In the genomic region with DNA sequence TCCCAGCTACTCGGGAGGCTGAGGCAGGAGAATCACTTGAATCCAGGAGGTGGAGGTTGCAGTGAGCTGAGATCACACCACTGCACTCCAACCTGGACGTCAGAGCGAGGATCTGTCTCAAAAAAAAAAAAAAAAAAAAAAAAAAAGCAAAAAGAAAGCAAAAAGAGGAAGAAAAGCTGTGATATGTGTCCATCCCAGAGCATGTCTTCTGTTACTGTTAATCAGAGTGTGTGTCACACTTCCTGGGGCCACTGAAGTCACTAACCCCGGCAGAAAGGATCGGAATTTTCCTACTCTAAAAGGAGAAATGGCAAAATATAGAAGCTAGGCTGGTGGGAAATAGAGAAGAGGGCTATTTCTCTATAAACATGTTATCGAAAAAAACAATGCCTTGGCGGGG, we compare ENCODE assay signal across 1 cellular context.
TF ChIP-seq lines count a peak whose summit lies in the region.

No MANE protein-coding gene starts in this region.

TF ChIP-seq in GM12878, 131 proteins besides CTCF, POLR2A, EP300 and RAD21 (continued from another document):
- TF ChIP-seq, protein P1, sequence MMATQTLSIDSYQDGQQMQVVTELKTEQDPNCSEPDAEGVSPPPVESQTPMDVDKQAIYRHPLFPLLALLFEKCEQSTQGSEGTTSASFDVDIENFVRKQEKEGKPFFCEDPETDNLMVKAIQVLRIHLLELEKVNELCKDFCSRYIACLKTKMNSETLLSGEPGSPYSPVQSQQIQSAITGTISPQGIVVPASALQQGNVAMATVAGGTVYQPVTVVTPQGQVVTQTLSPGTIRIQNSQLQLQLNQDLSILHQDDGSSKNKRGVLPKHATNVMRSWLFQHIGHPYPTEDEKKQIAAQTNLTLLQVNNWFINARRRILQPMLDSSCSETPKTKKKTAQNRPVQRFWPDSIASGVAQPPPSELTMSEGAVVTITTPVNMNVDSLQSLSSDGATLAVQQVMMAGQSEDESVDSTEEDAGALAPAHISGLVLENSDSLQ (IDR thresholded peaks at IDR 0.05), result peak; percentile 25; the same call in 1 of the 2 replicates
- peak; percentile 25; the same call in 1 of the 2 replicates for TF ChIP-seq ATF7 (IDR thresholded peaks at IDR 0.05; ENCODE audit: low read depth)
- TF ChIP-seq NFIC (IDR thresholded peaks at IDR 0.05; ENCODE audit: low read depth, low read length), result 0 out of 2 replicates have a peak, but pooled peaks have one; percentile 20
- no peak for TF ChIP-seq MXI1 (IDR thresholded peaks at IDR 0.05; ENCODE audit: low read depth, low read length)
- no peak for TF ChIP-seq REST (IDR thresholded peaks at IDR 0.05; ENCODE audit: low read depth, low read length)
- peak; percentile 70 for TF ChIP-seq ZNF384 (IDR thresholded peaks at IDR 0.05; ENCODE audit: borderline replicate concordance, low read depth, low read length)
- no peak for TF ChIP-seq KLF5 (IDR thresholded peaks at IDR 0.05; ENCODE audit: partially characterized antibody)
- TF ChIP-seq ZNF24 (IDR thresholded peaks at IDR 0.05), result no peak
- TF ChIP-seq ZNF217 (IDR thresholded peaks at IDR 0.05), result no peak
- TF ChIP-seq, protein P2, sequence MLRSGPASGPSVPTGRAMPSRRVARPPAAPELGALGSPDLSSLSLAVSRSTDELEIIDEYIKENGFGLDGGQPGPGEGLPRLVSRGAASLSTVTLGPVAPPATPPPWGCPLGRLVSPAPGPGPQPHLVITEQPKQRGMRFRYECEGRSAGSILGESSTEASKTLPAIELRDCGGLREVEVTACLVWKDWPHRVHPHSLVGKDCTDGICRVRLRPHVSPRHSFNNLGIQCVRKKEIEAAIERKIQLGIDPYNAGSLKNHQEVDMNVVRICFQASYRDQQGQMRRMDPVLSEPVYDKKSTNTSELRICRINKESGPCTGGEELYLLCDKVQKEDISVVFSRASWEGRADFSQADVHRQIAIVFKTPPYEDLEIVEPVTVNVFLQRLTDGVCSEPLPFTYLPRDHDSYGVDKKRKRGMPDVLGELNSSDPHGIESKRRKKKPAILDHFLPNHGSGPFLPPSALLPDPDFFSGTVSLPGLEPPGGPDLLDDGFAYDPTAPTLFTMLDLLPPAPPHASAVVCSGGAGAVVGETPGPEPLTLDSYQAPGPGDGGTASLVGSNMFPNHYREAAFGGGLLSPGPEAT (IDR thresholded peaks at IDR 0.05; ENCODE audit: low read depth), result peak; percentile 58; the same call in 1 of the 2 replicates
- TF ChIP-seq IKZF1 (conservative IDR thresholded peaks at IDR 0.05), result 0 out of 2 replicates have a peak, but pooled peaks have one; percentile 14
